22 cellular contexts compared by ENCODE assay signal in the genomic region with DNA sequence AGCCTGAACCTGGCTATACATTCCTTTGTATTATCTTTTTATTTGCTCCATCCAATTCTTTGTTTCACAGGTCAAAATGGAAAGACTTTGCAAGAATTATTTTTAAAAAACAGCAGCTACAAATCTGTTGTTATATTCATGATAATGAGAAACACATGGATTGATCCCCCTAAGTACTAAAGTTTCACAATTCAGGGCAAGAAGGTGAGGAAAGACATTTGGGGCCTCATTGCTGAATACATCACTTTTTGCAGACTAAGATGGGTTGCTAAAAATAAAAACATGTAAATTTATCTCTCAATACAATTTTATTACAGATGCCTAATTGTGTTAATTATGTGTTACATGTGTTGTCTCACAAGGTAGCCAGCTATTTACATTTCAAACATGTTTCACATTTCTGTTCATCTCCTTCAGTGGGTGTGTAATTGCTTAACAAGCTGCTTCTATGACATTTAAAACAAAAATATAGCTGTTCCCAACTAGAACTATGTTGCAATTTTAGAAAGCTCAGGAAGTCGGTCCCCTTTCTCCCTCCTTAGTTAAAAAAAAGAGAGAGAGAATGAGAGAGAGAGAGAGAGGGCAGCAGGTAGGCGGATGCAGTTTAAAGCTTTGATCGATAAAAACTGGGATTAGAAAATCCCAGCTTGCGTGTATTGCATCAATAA.
A peak's percentile ranks its signal among the peaks of the same experiment; 100 is the strongest.
DNase-seq lines count a peak whose midpoint lies in the region; TF ChIP-seq lines count a peak whose summit lies in the region.
"Had no signal": no experiment of that assay in that cellular context is flagged by ENCODE, and none has a peak within 500 bp of the region (broad histone marks: within the 10 kb centered on the region; RNA-seq: fewer than 3 reads in every experiment).

No MANE protein-coding gene starts in this region.

- intact Hi-C loops in MCF 10A (cut with micrococcal nuclease), result no loop called here
- intact Hi-C loops in breast epithelium (cut with DNase I; ENCODE audit: low total_unique reads), result no loop called here

- H3K27me3 ChIP-seq in breast epithelium (no peaks in the 10 kb centered on the region), adipocyte (replicated peaks; ENCODE audit: control insufficient read depth, insufficient read depth, low read length) (no peaks in the 10 kb centered on the region), smooth muscle cell (ENCODE audit: low read depth) (peaks cover 7% of the 10 kb centered on the region)

- H3K9ac ChIP-seq in adipocyte (ENCODE audit: low read length) (no peak overlapping the region), smooth muscle cell (ENCODE audit: low read depth) (no peak overlapping the region)

- TF ChIP-seq CTCF in MCF 10A (IDR thresholded peaks at IDR 0.05; ENCODE audit: unreplicated experiment), result no peak
- no peak for TF ChIP-seq CTCF in breast epithelium (IDR thresholded peaks at IDR 0.05)
- TF ChIP-seq CTCF in fibroblast of the aortic adventitia (IDR thresholded peaks at IDR 0.05; ENCODE audit: insufficient read depth, low read length), result no peak
- no peak for TF ChIP-seq CTCF in smooth muscle cell (IDR thresholded peaks at IDR 0.05; ENCODE audit: borderline replicate concordance, insufficient read depth, poor library complexity, severe bottlenecking)

- no peak overlapping the region for H3K4me3 Mint-ChIP-seq in MCF 10A (ENCODE audit: unreplicated experiment)
- H3K4me3 Mint-ChIP-seq: CD4-positive, alpha-beta T cell had no signal

- H3K36me3 ChIP-seq in breast epithelium, result no peaks in the 10 kb centered on the region
- no peaks in the 10 kb centered on the region for H3K36me3 ChIP-seq in adipocyte (ENCODE audit: control insufficient read depth, insufficient read depth, low read length, severe bottlenecking)
- H3K36me3 ChIP-seq in smooth muscle cell (ENCODE audit: low read depth), result no peaks in the 10 kb centered on the region
- H3K36me3 ChIP-seq: HAP-1 had no signal

- H2AFZ ChIP-seq in smooth muscle cell (ENCODE audit: low read depth), result peak overlapping the region; percentile 24

- DNase-seq in MCF 10A (ENCODE audit: unreplicated experiment) (no peak), breast epithelium (ENCODE audit: low spot score in 2 of 2) (no peak), adipocyte (ENCODE audit: low read depth) (peak; percentile 81), fibroblast of the aortic adventitia (ENCODE audit: low read depth) (peak; percentile 20), smooth muscle cell (lab: John Stamatoyannopoulos, UW; ENCODE audit: unreplicated experiment) (no peak), hypothalamus (lab: John Stamatoyannopoulos, UW) (no peak), iPS-NIHi7 (ENCODE audit: extremely low spot score) (no peak)
- DNase-seq in stimulated activated CD4-positive, alpha-beta T cell treated with anti-CD3 and anti-CD28 coated beads, Interleukin-4, amount 100 ng/mL, for 1 hour, result no peak
- DNase-seq: 8988T; Caco-2; CD4-positive, alpha-beta T cell; DMS53; NCI-H1092; NCI-H1436 treated with DMSO at 0.1 percent for 48 hours; NCI-H2029 treated with DMSO at 0.1 percent for 48 hours; NCI-H2171; NCI-H526; PC-3; RPMI8226; SHP77 treated with DMSO at 0.1 percent for 48 hours had no signal

- WGBS in smooth muscle cell (ENCODE audit: low lambda C conversion rate), result 94% methylated on average over 4 of the region's 4 CpGs

- H3K4me3 ChIP-seq in breast epithelium, result no peak overlapping the region
- no peak overlapping the region for H3K4me3 ChIP-seq in adipocyte (ENCODE audit: low read length)
- H3K4me3 ChIP-seq in fibroblast of the aortic adventitia (ENCODE audit: low read depth, low read length), result no peak overlapping the region
- H3K4me3 ChIP-seq in smooth muscle cell, result no peak overlapping the region
- H3K4me3 ChIP-seq: HAP-1 had no signal

- no peak overlapping the region for H3K4me2 ChIP-seq in smooth muscle cell

- H3F3A ChIP-seq in smooth muscle cell (ENCODE audit: low read depth), result no peaks in the 10 kb centered on the region

- TF ChIP-seq POLR2A in breast epithelium (IDR thresholded peaks at IDR 0.05), result no peak

- H3K27ac ChIP-seq in breast epithelium (peak overlapping the region in 1 of 2 donors; percentile 72), smooth muscle cell (ENCODE audit: low read depth) (no peak overlapping the region)
- H3K27ac ChIP-seq: HL-60 had no signal

- no peaks in the 10 kb centered on the region for H4K20me1 ChIP-seq in smooth muscle cell (ENCODE audit: low read depth)

- no peaks in the 10 kb centered on the region for H3K4me1 ChIP-seq in breast epithelium
- peaks cover 14% of the 10 kb centered on the region for H3K4me1 ChIP-seq in adipocyte (ENCODE audit: control insufficient read depth, insufficient read depth, low read length)
- H3K4me1 ChIP-seq in smooth muscle cell (ENCODE audit: low read depth), result no peaks in the 10 kb centered on the region
- H3K4me1 ChIP-seq: Caco-2, HAP-1 had no signal

- H3K36me3 Mint-ChIP-seq in MCF 10A (ENCODE audit: insufficient read depth, unreplicated experiment), result peaks cover 7% of the 10 kb centered on the region

- CTCF ChIA-PET in MCF 10A (lab: Yijun Ruan, JAX), result interaction anchor here (0.7 kb wide), 2 partner anchors 433 to 1524 kb away, joined by 3 read pairs; no protein-coding TSS in a partner anchor

- no peaks in the 10 kb centered on the region for H3K79me2 ChIP-seq in smooth muscle cell (ENCODE audit: low read depth)

- H3K27me3 Mint-ChIP-seq in MCF 10A (ENCODE audit: insufficient read depth, unreplicated experiment), result no peaks in the 10 kb centered on the region
- H3K27me3 Mint-ChIP-seq: CD4-positive, alpha-beta T cell had no signal

- no TSS peak for BruUV-seq in MCF 10A (replicated peaks; lab: Mats Ljungman, UMichigan)

- H3K9me3 Mint-ChIP-seq in MCF 10A (ENCODE audit: unreplicated experiment), result peaks cover 11% of the 10 kb centered on the region

- H3K4me1 Mint-ChIP-seq in MCF 10A (ENCODE audit: insufficient read depth, unreplicated experiment), result peaks cover 20% of the 10 kb centered on the region

- POLR2A ChIA-PET in MCF 10A (lab: Yijun Ruan, JAX), result interaction anchor here (1.1 kb wide), 1 partner anchor 8 kb away, joined by 3 read pairs; no protein-coding TSS in a partner anchor

- H3K9me3 ChIP-seq in breast epithelium (no peaks in the 10 kb centered on the region), adipocyte (ENCODE audit: control insufficient read depth, low read length) (no peaks in the 10 kb centered on the region), smooth muscle cell (replicated peaks; ENCODE audit: low read depth) (no peaks in the 10 kb centered on the region)
- H3K9me3 ChIP-seq: Caco-2, HAP-1 had no signal

- H3K27ac Mint-ChIP-seq in MCF 10A (ENCODE audit: low read depth, unreplicated experiment), result peak overlapping the region; percentile 87
- H3K27ac Mint-ChIP-seq: CD4-positive, alpha-beta T cell had no signal

Comparison
In these comparisons a context has a peak if more than half of its experiments do, and no peak if none do; other contexts are left out.
1. DNase-seq: peak in adipocyte (single experiment) and fibroblast of the aortic adventitia (single experiment); none in MCF 10A (single experiment), breast epithelium (0 of 2), smooth muscle cell (single experiment), stimulated activated CD4-positive, alpha-beta T cell treated with anti-CD3 and anti-CD28 coated beads, Interleukin-4, amount 100 ng/mL, for 1 hour (single experiment), hypothalamus (0 of 51) and iPS-NIHi7 (single experiment).